ENCODE assay signal across 8 cellular contexts in genomic region chr11:73184953-73185671, GRCh38. TPM values are rescaled to one million over a fixed set of nuclear protein-coding genes. Genes with fewer than 3 reads are reported as not detected.
DNase-seq lines count a peak whose midpoint lies in the region; ATAC-seq and TF ChIP-seq lines count a peak whose summit lies in the region.

No MANE protein-coding gene starts in this region.

- H3K4me1 ChIP-seq in OCI-LY7 (ENCODE audit: insufficient read depth, low read length, poor library complexity, severe bottlenecking) (peaks cover 17% of the 10 kb centered on the region), esophagus muscularis mucosa (peaks cover 10 to 20% (median 12%) of the 10 kb centered on the region in 4 donors), subcutaneous abdominal adipose tissue (ENCODE audit: control insufficient read depth in 5 of 5, insufficient read depth in 5 of 5, low read length in 5 of 5) (peaks cover 0 to 27% (median 6%) of the 10 kb centered on the region in 5 donors)

- no peak for TF ChIP-seq EP300 in esophagus muscularis mucosa (IDR thresholded peaks at IDR 0.05)

- peak overlapping the region; percentile 90 for H2AFZ ChIP-seq in OCI-LY7 (ENCODE audit: low read length)

- H3K27me3 ChIP-seq in esophagus muscularis mucosa (peaks cover 0 to 5% (median 0%) of the 10 kb centered on the region in 4 donors), subcutaneous abdominal adipose tissue (ENCODE audit: control insufficient read depth in 5 of 5, insufficient read depth in 4 of 5, low read length in 5 of 5) (peaks cover 0 to 5% (median 2%) of the 10 kb centered on the region in 5 donors)

- peak; percentile 32 for DNase-seq in COLO668 (lab: John Stamatoyannopoulos, UW; ENCODE audit: unreplicated experiment)
- peak; percentile 65 for DNase-seq in OCI-LY7 (ENCODE audit: low spot score)
- DNase-seq in activated T-cell treated with anti-CD3 and anti-CD28 coated beads for 48 hours (ENCODE audit: low read depth): peak; percentile 47
- DNase-seq in esophagus muscularis mucosa (ENCODE audit: extremely low spot score): no peak
- peak in 7 of 10 donors; percentile 15 to 43 (median 30) for DNase-seq in naive thymus-derived CD8-positive, alpha-beta T cell
- no peak for DNase-seq in putamen (ENCODE audit: low spot score)

- H3K27ac Mint-ChIP-seq in naive thymus-derived CD8-positive, alpha-beta T cell: no peak overlapping the region

- H3K36me3 ChIP-seq in OCI-LY7 (ENCODE audit: insufficient read depth, low read length) (no peaks in the 10 kb centered on the region), esophagus muscularis mucosa (no peaks in the 10 kb centered on the region), subcutaneous abdominal adipose tissue (ENCODE audit: control insufficient read depth in 5 of 5, insufficient read depth in 5 of 5, low read length in 5 of 5) (no peaks in the 10 kb centered on the region)

- intact Hi-C loops in OCI-LY7 (cut with micrococcal nuclease; ENCODE audit: unreplicated experiment): loop anchor here (1.0 kb wide), 3 partner anchors 52 to 104 kb away; no protein-coding TSS in a partner anchor
- intact Hi-C loops in esophagus muscularis mucosa (cut with DNase I): loop anchor here (2.0 to 10.0 kb wide), 3 partner anchors 58 to 210 kb away; no protein-coding TSS in a partner anchor

- H3K4me2 ChIP-seq in OCI-LY7 (ENCODE audit: low read length): peak overlapping the region; percentile 71

- no peak for TF ChIP-seq POLR2A in esophagus muscularis mucosa (IDR thresholded peaks at IDR 0.05; ENCODE audit: low read depth)

- peak; percentile 54 for ATAC-seq in HG03045 (IDR thresholded peaks at IDR 0.05; ENCODE audit: unreplicated experiment)
- ATAC-seq in naive thymus-derived CD8-positive, alpha-beta T cell: peak; percentile 66 to 78

- no peaks in the 10 kb centered on the region for H3K36me3 Mint-ChIP-seq in naive thymus-derived CD8-positive, alpha-beta T cell

- H3K4me1 Mint-ChIP-seq in naive thymus-derived CD8-positive, alpha-beta T cell: peaks cover 0 to 29% (median 4%) of the 10 kb centered on the region in 4 donors

- H3K9me3 ChIP-seq in OCI-LY7 (ENCODE audit: low read length) (peaks cover 8% of the 10 kb centered on the region; the same call in 1 of the 2 replicates), esophagus muscularis mucosa (no peaks in the 10 kb centered on the region), subcutaneous abdominal adipose tissue (ENCODE audit: control insufficient read depth in 5 of 5, low read length in 5 of 5) (no peaks in the 10 kb centered on the region)

- H3K27me3 Mint-ChIP-seq in naive thymus-derived CD8-positive, alpha-beta T cell: peaks cover 3 to 20% (median 13%) of the 10 kb centered on the region in 5 donors

- H3K4me3 Mint-ChIP-seq in naive thymus-derived CD8-positive, alpha-beta T cell: peak overlapping the region in 2 of 10 donors; percentile 20 to 22

- no peaks in the 10 kb centered on the region for H4K20me1 ChIP-seq in OCI-LY7 (ENCODE audit: insufficient read depth, low read length)

- no peak overlapping the region for H3K9ac ChIP-seq in subcutaneous abdominal adipose tissue (ENCODE audit: low read length in 5 of 5)

- H3K4me3 ChIP-seq in OCI-LY7 (ENCODE audit: low read depth, low read length, poor library complexity, severe bottlenecking): peak overlapping the region; percentile 54
- H3K4me3 ChIP-seq in esophagus muscularis mucosa: no peak overlapping the region
- peak overlapping the region in 3 of 5 donors; percentile 16 to 32 (median 19) for H3K4me3 ChIP-seq in subcutaneous abdominal adipose tissue (ENCODE audit: low read depth in 1 of 5, low read length in 5 of 5)

- 35% methylated on average over 16 of the region's 18 CpGs for WGBS in esophagus muscularis mucosa

- BruUV-seq in OCI-LY7 (replicated peaks; lab: Mats Ljungman, UMichigan): no TSS peak

- H3K27ac ChIP-seq in OCI-LY7 (ENCODE audit: low read depth, low read length, poor library complexity, severe bottlenecking) (no peak overlapping the region), esophagus muscularis mucosa (replicated peaks in 1 of 4) (no peak overlapping the region), subcutaneous abdominal adipose tissue (ENCODE audit: low read depth, low read length) (no peak overlapping the region)

- POLR2A ChIA-PET in OCI-LY7 (lab: Charles Lee): no interaction called here
- POLR2A ChIA-PET in naive thymus-derived CD8-positive, alpha-beta T cell (lab: Charles Lee): interaction anchor here (0.6 kb wide), 1 partner anchor 13 kb away, joined by 3 read pairs; no protein-coding TSS in a partner anchor

- TF ChIP-seq CTCF in OCI-LY7 (conservative IDR thresholded peaks at IDR 0.05; ENCODE audit: low read length) (peak; percentile 93), esophagus muscularis mucosa (IDR thresholded peaks at IDR 0.05) (peak; percentile 70 to 90 (median 75))

- H3K9me2 ChIP-seq in OCI-LY7 (ENCODE audit: insufficient read depth, low read length): no peaks in the 10 kb centered on the region

- no peaks in the 10 kb centered on the region for H3K79me2 ChIP-seq in OCI-LY7 (ENCODE audit: insufficient read depth, low read depth, low read length)

- no peaks in the 10 kb centered on the region for H3K9me3 Mint-ChIP-seq in naive thymus-derived CD8-positive, alpha-beta T cell

- CTCF ChIA-PET in OCI-LY7 (lab: Charles Lee; ENCODE audit: unreplicated experiment): no interaction called here

RNA-seq across cellular contexts. Expression of gene P2RY2, which starts 33.0 kb away (rescaled TPM):
- total RNA-seq in OCI-LY7 (2014; rRNA removed; shearing (Covaris generic)): not detected in 2 replicates
- total RNA-seq in OCI-LY7 (2022) (not detected in 2 replicates), esophagus muscularis mucosa (under 1 TPM in 3 of 4 donors, not detected in 1; 0.32 to 0.83 (median 0.52) TPM)
- total RNA-seq in naive thymus-derived CD8-positive, alpha-beta T cell: not detected
- not detected for polyA plus RNA-seq in naive thymus-derived CD8-positive, alpha-beta T cell

RNA-seq across cellular contexts. Expression of gene FCHSD2, which starts 43.0 kb away (rescaled TPM):
- 39.0 and 48.7 TPM in 2 replicates for total RNA-seq in OCI-LY7 (2014; rRNA removed; shearing (Covaris generic))
- total RNA-seq in OCI-LY7 (2022) (128 and 147 TPM in 2 replicates), esophagus muscularis mucosa (10 to 100 TPM; 20.4 to 42.4 (median 26.4) TPM)
- total RNA-seq in naive thymus-derived CD8-positive, alpha-beta T cell: 10 to 100 TPM; 54.6 to 70.0 TPM
- polyA plus RNA-seq in naive thymus-derived CD8-positive, alpha-beta T cell: 10 to 100 TPM; 11.8 to 15.6 (median 14.7) TPM

Comparison
In these comparisons a context has a peak if more than half of its experiments do, and no peak if none do; other contexts are left out.
1. DNase-seq: peak in COLO668 (single experiment), OCI-LY7 (single experiment), activated T-cell treated with anti-CD3 and anti-CD28 coated beads for 48 hours (single experiment) and naive thymus-derived CD8-positive, alpha-beta T cell (7 of 10); none in esophagus muscularis mucosa (single experiment) and putamen (single experiment).
2. H3K4me3 ChIP-seq: peak in OCI-LY7 (single experiment) and subcutaneous abdominal adipose tissue (3 of 5); none in esophagus muscularis mucosa (0 of 4).